In the genomic region with DNA sequence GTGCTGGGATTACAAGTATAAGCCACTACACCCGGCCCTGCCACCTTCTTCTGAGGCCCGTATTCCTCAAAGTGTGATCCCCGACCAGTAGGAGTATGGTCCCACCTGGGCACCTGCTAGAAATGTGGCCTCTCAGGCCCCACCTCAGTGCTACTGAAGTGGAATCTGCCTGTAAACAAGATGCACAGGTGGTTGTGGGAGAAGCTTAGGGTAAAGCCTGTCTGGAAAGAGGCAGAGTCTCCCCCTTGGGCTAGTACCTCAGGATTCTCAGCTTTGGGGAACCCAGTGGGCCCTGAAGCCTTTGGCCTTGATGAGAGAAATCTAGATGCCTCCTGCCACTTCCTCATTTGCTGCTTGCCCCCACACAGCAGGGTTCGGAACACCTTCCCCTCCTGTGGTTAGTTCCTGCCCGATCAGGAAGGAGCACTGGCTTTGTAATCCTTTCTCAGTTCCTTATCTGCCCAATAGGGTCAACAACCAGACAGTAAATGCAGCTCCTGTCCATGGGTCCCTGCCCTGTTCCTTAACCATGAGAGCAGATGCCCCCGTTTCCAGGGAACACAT, we compare ENCODE assay signal across 8 cellular contexts. TPM values are rescaled to one million over a fixed set of nuclear protein-coding genes. Genes with fewer than 3 reads are reported as not detected.
DNase-seq lines count a peak whose midpoint lies in the region; ATAC-seq and TF ChIP-seq lines count a peak whose summit lies in the region.

No MANE protein-coding gene starts in this region.

- H3K27ac Mint-ChIP-seq in IgD-negative memory B cell = peak overlapping the region; percentile 93 to 99 (median 98)

- no peak for DNase-seq in sciatic nerve (ENCODE audit: low spot score)
- no peak for DNase-seq in DMS79 treated with DMSO at 0.1 percent for 48 hours (lab: John Stamatoyannopoulos, UW)
- DNase-seq in NCI-H2029 (lab: John Stamatoyannopoulos, UW) = no peak
- DNase-seq in LoVo (ENCODE audit: low spot score) = no peak

- H3K36me3 Mint-ChIP-seq in IgD-negative memory B cell = no peaks in the 10 kb centered on the region

- peaks cover 4% of the 10 kb centered on the region for H3K27me3 Mint-ChIP-seq in IgD-negative memory B cell

- H3K4me3 Mint-ChIP-seq in IgD-negative memory B cell = peak overlapping the region; percentile 54 to 79 (median 72)

- H3K4me1 Mint-ChIP-seq in IgD-negative memory B cell = peaks cover 45 to 53% (median 45%) of the 10 kb centered on the region in 3 donors

- TF ChIP-seq CTCF in GM12873 (IDR thresholded peaks at IDR 0.05; ENCODE audit: insufficient read depth, low read depth, low read length, missing control alignments) = peak; percentile 45

- H3K9me3 Mint-ChIP-seq in IgD-negative memory B cell = no peaks in the 10 kb centered on the region

- H3K27ac ChIP-seq in angular gyrus (ENCODE audit: low read depth, low read length) = peak overlapping the region; percentile 14

- intact Hi-C loops in sciatic nerve (cut with DNase I) = no loop called here

- ATAC-seq in GM21447 (IDR thresholded peaks at IDR 0.05; ENCODE audit: unreplicated experiment) (peak; percentile 68), sciatic nerve (peak; percentile 59)

RNA-seq across cellular contexts. Expression of a gene that starts 25.2 kb away (rescaled TPM):
- polyA plus RNA-seq in IgD-negative memory B cell = 1.6 TPM
- 44.2 TPM for total RNA-seq in sciatic nerve

RNA-seq across cellular contexts. Expression of a gene that starts 27.7 kb away (rescaled TPM):
- 50.8 TPM for polyA plus RNA-seq in IgD-negative memory B cell
- 36.9 TPM for total RNA-seq in sciatic nerve

RNA-seq across cellular contexts. Expression of a gene that starts 41.6 kb away (rescaled TPM):
- polyA plus RNA-seq in IgD-negative memory B cell = not detected
- total RNA-seq in sciatic nerve = 6.2 TPM

RNA-seq across cellular contexts. Expression of a gene that starts 54.6 kb away (rescaled TPM):
- polyA plus RNA-seq in IgD-negative memory B cell = not detected
- 1.5 TPM for total RNA-seq in sciatic nerve
